29 cellular contexts compared by ENCODE assay signal in the genomic region with DNA sequence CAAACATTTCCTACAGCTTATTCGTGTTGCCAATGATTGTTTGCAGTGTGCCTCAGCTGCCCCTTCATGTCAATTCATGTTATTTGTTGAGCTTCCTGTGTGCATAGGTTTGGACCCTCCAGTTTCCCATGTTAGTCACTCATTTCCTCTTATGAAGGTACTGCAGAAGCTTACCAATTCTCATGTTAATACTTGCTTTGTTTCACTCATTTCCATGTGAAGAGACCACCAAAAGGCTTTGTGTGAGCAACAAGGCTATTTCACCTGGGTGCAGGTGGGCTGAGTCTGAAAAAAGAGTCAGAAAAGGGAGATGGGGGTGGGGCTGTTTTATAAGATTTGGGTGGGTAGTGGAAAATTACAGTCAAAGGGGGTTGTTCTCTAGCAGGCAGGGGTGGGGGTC.
"Had no signal": no experiment of that assay in that cellular context is flagged by ENCODE, and none has a peak within 500 bp of the region (broad histone marks: within the 10 kb centered on the region; RNA-seq: fewer than 3 reads in every experiment).

No MANE protein-coding gene starts in this region.

- H3K27me3 Mint-ChIP-seq: activated CD4-positive, alpha-beta memory T cell treated with anti-CD3 and anti-CD28 coated beads for 36 hours; activated CD4-positive, alpha-beta T cell treated with anti-CD3 and anti-CD28 coated beads for 36 hours; activated CD4-positive, alpha-beta T cell treated with anti-CD3 and anti-CD28 coated beads, Interleukin-2, amount 10 ng/mL, durations not matched to agents 24 days and 14 days; activated naive CD8-positive, alpha-beta T cell; activated T-cell treated with anti-CD3 and anti-CD28 coated beads, Interleukin-2, amount 50 U/mL, for 24 hours; effector memory CD8-positive, alpha-beta T cell; T-helper 17 cell had no signal

- ATAC-seq: activated CD4-positive, alpha-beta T cell treated with anti-CD3 and anti-CD28 coated beads for 36 hours; activated T-cell treated with anti-CD3 and anti-CD28 coated beads, Interleukin-2, amount 50 U/mL, for 72 hours; effector memory CD8-positive, alpha-beta T cell; gastroesophageal sphincter; heart right ventricle; T-helper 17 cell had no signal

- H3K4me3 Mint-ChIP-seq: activated CD4-positive, alpha-beta memory T cell treated with anti-CD3 and anti-CD28 coated beads for 36 hours; activated CD4-positive, alpha-beta T cell treated with anti-CD3 and anti-CD28 coated beads for 36 hours; activated CD4-positive, alpha-beta T cell treated with anti-CD3 and anti-CD28 coated beads, Interleukin-2, amount 10 ng/mL, durations not matched to agents 24 days and 14 days; activated naive CD8-positive, alpha-beta T cell; activated T-cell treated with anti-CD3 and anti-CD28 coated beads, Interleukin-2, amount 50 U/mL, for 24 hours; activated T-cell treated with anti-CD3 and anti-CD28 coated beads, Interleukin-2, amount 50 U/mL, for 72 hours; effector memory CD8-positive, alpha-beta T cell; T-helper 17 cell; T-helper 2 cell treated with Interferon-gamma antibody and Interleukin-4, amounts not matched to agents 5 μg/mL and 100 μg/mL, for 36 hours had no signal

- H3K9me3 Mint-ChIP-seq: activated CD4-positive, alpha-beta memory T cell treated with anti-CD3 and anti-CD28 coated beads for 36 hours; activated CD4-positive, alpha-beta T cell treated with anti-CD3 and anti-CD28 coated beads, Interleukin-2, amount 10 ng/mL, durations not matched to agents 24 days and 14 days; activated T-cell treated with anti-CD3 and anti-CD28 coated beads, Interleukin-2, amount 50 U/mL, for 24 hours; activated T-cell treated with anti-CD3 and anti-CD28 coated beads, Interleukin-2, amount 50 U/mL, for 72 hours; effector memory CD8-positive, alpha-beta T cell; T-helper 2 cell treated with Interferon-gamma antibody and Interleukin-4, amounts not matched to agents 5 μg/mL and 100 μg/mL, for 36 hours had no signal

- H3K36me3 Mint-ChIP-seq: activated CD4-positive, alpha-beta memory T cell treated with anti-CD3 and anti-CD28 coated beads for 36 hours; activated naive CD8-positive, alpha-beta T cell had no signal

- H3K27ac Mint-ChIP-seq: activated CD4-positive, alpha-beta memory T cell treated with anti-CD3 and anti-CD28 coated beads for 36 hours; activated CD4-positive, alpha-beta T cell treated with anti-CD3 and anti-CD28 coated beads for 36 hours; activated CD4-positive, alpha-beta T cell treated with anti-CD3 and anti-CD28 coated beads, Interleukin-2, amount 10 ng/mL, durations not matched to agents 24 days and 14 days; activated naive CD8-positive, alpha-beta T cell; activated T-cell treated with anti-CD3 and anti-CD28 coated beads, Interleukin-2, amount 50 U/mL, for 24 hours; activated T-cell treated with anti-CD3 and anti-CD28 coated beads, Interleukin-2, amount 50 U/mL, for 72 hours; effector memory CD8-positive, alpha-beta T cell; T-helper 17 cell; T-helper 2 cell treated with Interferon-gamma antibody and Interleukin-4, amounts not matched to agents 5 μg/mL and 100 μg/mL, for 36 hours had no signal

- H3K4me1 Mint-ChIP-seq: T-helper 17 cell had no signal

- H3K4me3 ChIP-seq: esophagus squamous epithelium, gastroesophageal sphincter, heart right ventricle had no signal

- DNase-seq: activated CD4-positive, alpha-beta memory T cell treated with anti-CD3 and anti-CD28 coated beads for 36 hours; activated CD4-positive, alpha-beta T cell treated with anti-CD3 and anti-CD28 coated beads for 36 hours; activated CD4-positive, alpha-beta T cell treated with anti-CD3 and anti-CD28 coated beads, Interleukin-2, amount 10 ng/mL, durations not matched to agents 24 days and 14 days; activated CD4-positive, CD25-positive, alpha-beta regulatory T cell; activated CD4-positive, CD25-positive, alpha-beta regulatory T cell treated with anti-CD3 and anti-CD28 coated beads, Interleukin-2, amount 50 U/mL, for 72 hours; activated CD8-positive, alpha-beta memory T cell treated with anti-CD3 and anti-CD28 coated beads, Interleukin-2, amount 50 U/mL, for 48 hours; activated gamma-delta T cell; activated naive CD4-positive, alpha-beta T cell; activated naive CD4-positive, alpha-beta T cell treated with anti-CD3 and anti-CD28 coated beads, Interleukin-2, amount 50 U/mL, for 16 hours; activated T-cell treated with anti-CD3 and anti-CD28 coated beads for 4 hours; activated T-cell treated with anti-CD3 and anti-CD28 coated beads, Interleukin-2, amount 50 U/mL, for 24 hours; activated T-cell treated with anti-CD3 and anti-CD28 coated beads, Interleukin-2, amount 50 U/mL, for 72 hours; amniotic stem cell; anterior cingulate cortex; brain microvascular endothelial cell; cortex of kidney; dermis blood vessel endothelial cell; effector CD4-positive, alpha-beta T cell; effector memory CD8-positive, alpha-beta T cell; esophagus squamous epithelium; foreskin melanocyte; heart right ventricle; T-helper 1 cell; T-helper 17 cell; T1000; WERI-Rb-1 had no signal
